9 cellular contexts compared by ENCODE assay signal in genomic region chr13:44648392-44649117, GRCh38.
A peak's percentile ranks its signal among the peaks of the same experiment; 100 is the strongest.
DNase-seq lines count a peak whose midpoint lies in the region; ATAC-seq and TF ChIP-seq lines count a peak whose summit lies in the region.
"Had no signal": no experiment of that assay in that cellular context is flagged by ENCODE, and none has a peak within 500 bp of the region (broad histone marks: within the 10 kb centered on the region; RNA-seq: fewer than 3 reads in every experiment).

No MANE protein-coding gene starts in this region.

- peaks cover 21% of the 10 kb centered on the region for H3K4me1 Mint-ChIP-seq in activated T-helper 1 cell treated with anti-CD3 and anti-CD28 coated beads, Interleukin-12 subunit alpha, Interleukin-12 subunit beta, Interleukin-2, Interleukin-4 antibody, amounts not matched to agents 30 ng/mL and 10 ng/mL and 1 ng/mL, durations not matched to agents 14 hours and 24 hours and 36 hours (ENCODE audit: low read depth)

- H3K36me3 ChIP-seq in DND-41 (ENCODE audit: insufficient read depth, low read length) (no peaks in the 10 kb centered on the region), HEK293 (ENCODE audit: control insufficient read depth in 2 of 2, insufficient read depth in 1 of 2, low read length in 2 of 2) (no peaks in the 10 kb centered on the region), liver (ENCODE audit: control insufficient read depth in 4 of 4, insufficient read depth in 3 of 4, low read depth in 1 of 4, low read length in 3 of 4) (no peaks in the 10 kb centered on the region)

- no peak overlapping the region for H3K4me3 Mint-ChIP-seq in activated T-helper 1 cell treated with anti-CD3 and anti-CD28 coated beads, Interleukin-12 subunit alpha, Interleukin-12 subunit beta, Interleukin-2, Interleukin-4 antibody, amounts not matched to agents 30 ng/mL and 10 ng/mL and 1 ng/mL, durations not matched to agents 14 hours and 24 hours and 36 hours

- intact Hi-C loops in activated T-helper 1 cell treated with anti-CD3 and anti-CD28 coated beads, Interleukin-12 subunit alpha, Interleukin-12 subunit beta, Interleukin-2, Interleukin-4 antibody, amounts not matched to agents 30 ng/mL and 10 ng/mL and 1 ng/mL, durations not matched to agents 14 hours and 24 hours and 36 hours (cut with micrococcal nuclease), result loop anchor here (1.0 to 2.0 kb wide), 11 partner anchors 62 to 692 kb away; partner anchors contain the start of gene TPT1

- H3K9ac ChIP-seq in DND-41 (ENCODE audit: low read depth, low read length) (no peak overlapping the region), liver (ENCODE audit: low read depth in 1 of 2, low read length in 2 of 2) (no peak overlapping the region)

- DNase-seq in DND-41 (no peak), LoVo (ENCODE audit: low spot score) (no peak), cerebellar cortex (ENCODE audit: low spot score) (no peak), EL (no peak)
- no peak for DNase-seq in activated T-helper 1 cell treated with anti-CD3 and anti-CD28 coated beads, Interleukin-12 subunit alpha, Interleukin-12 subunit beta, Interleukin-2, Interleukin-4 antibody, amounts not matched to agents 30 ng/mL and 10 ng/mL and 1 ng/mL, durations not matched to agents 14 hours and 24 hours and 36 hours (ENCODE audit: low spot score)

- H3K4me2 ChIP-seq in DND-41 (ENCODE audit: insufficient read depth, low read length), result no peak overlapping the region

- H3K9me3 Mint-ChIP-seq in activated T-helper 1 cell treated with anti-CD3 and anti-CD28 coated beads, Interleukin-12 subunit alpha, Interleukin-12 subunit beta, Interleukin-2, Interleukin-4 antibody, amounts not matched to agents 30 ng/mL and 10 ng/mL and 1 ng/mL, durations not matched to agents 14 hours and 24 hours and 36 hours, result no peaks in the 10 kb centered on the region

- H3K4me1 ChIP-seq in DND-41 (ENCODE audit: insufficient read depth, low read length), result no peaks in the 10 kb centered on the region
- H3K4me1 ChIP-seq in HEK293 (ENCODE audit: control insufficient read depth, insufficient read depth, low read length), result no peaks in the 10 kb centered on the region
- no peaks in the 10 kb centered on the region for H3K4me1 ChIP-seq in liver (ENCODE audit: control insufficient read depth in 4 of 4, insufficient read depth in 4 of 4, low read length in 3 of 4)

- no peaks in the 10 kb centered on the region for H3K79me2 ChIP-seq in DND-41 (ENCODE audit: insufficient read depth, low read length)

- H3K27ac ChIP-seq in DND-41 (ENCODE audit: low read length) (no peak overlapping the region), HEK293 (ENCODE audit: extremely low read depth, low read depth, low read length) (no peak overlapping the region), liver (ENCODE audit: low read depth in 1 of 2, low read length in 2 of 2) (no peak overlapping the region)

- H3K9me3 ChIP-seq in DND-41 (ENCODE audit: insufficient read depth, low read length, severe bottlenecking) (no peaks in the 10 kb centered on the region), HEK293 (ENCODE audit: control insufficient read depth, insufficient read depth, low read depth, low read length) (no peaks in the 10 kb centered on the region), liver (ENCODE audit: control insufficient read depth in 4 of 4, low read length in 3 of 4) (no peaks in the 10 kb centered on the region)

- H2AFZ ChIP-seq in DND-41 (ENCODE audit: low read depth, low read length), result no peak overlapping the region

- WGBS in liver, result 32% methylated on average over 2 of the region's 2 CpGs

- H3K27me3 ChIP-seq in DND-41 (ENCODE audit: insufficient read depth, low read length, poor library complexity) (no peaks in the 10 kb centered on the region), liver (ENCODE audit: control insufficient read depth in 4 of 4, insufficient read depth in 4 of 4, low read length in 3 of 4) (no peaks in the 10 kb centered on the region)

- POLR2A ChIA-PET in HEK293 (lab: Yijun Ruan, JAX), result no interaction called here

- CTCF ChIA-PET in HEK293 (lab: Yijun Ruan, JAX), result interaction anchor here (0.6 to 0.9 kb wide), 3 partner anchors 10 to 66 kb away, joined by 3 read pairs; no protein-coding TSS in a partner anchor

- TF ChIP-seq CTCF in DND-41 (IDR thresholded peaks at IDR 0.05; ENCODE audit: borderline replicate concordance, extremely low read depth, low read length, poor library complexity, severe bottlenecking), result peak; percentile 36
- TF ChIP-seq CTCF in HEK293 (tag by site-specific recombination; IDR thresholded peaks at IDR 0.05), result no peak
- peak; percentile 24 for TF ChIP-seq CTCF in liver (IDR thresholded peaks at IDR 0.05; ENCODE audit: low read depth, low read length, missing input control)

- H3K27me3 Mint-ChIP-seq in activated T-helper 1 cell treated with anti-CD3 and anti-CD28 coated beads, Interleukin-12 subunit alpha, Interleukin-12 subunit beta, Interleukin-2, Interleukin-4 antibody, amounts not matched to agents 30 ng/mL and 10 ng/mL and 1 ng/mL, durations not matched to agents 14 hours and 24 hours and 36 hours (ENCODE audit: insufficient read depth), result peaks cover 9% of the 10 kb centered on the region

- no peak overlapping the region for H3K4me3 ChIP-seq in DND-41 (ENCODE audit: low read depth in 1 of 2, low read length in 2 of 2)
- no peak overlapping the region for H3K4me3 ChIP-seq in HEK293 (ENCODE audit: low read depth, low read length)
- H3K4me3 ChIP-seq in liver (ENCODE audit: low read depth in 1 of 3, low read length in 3 of 3), result no peak overlapping the region
- H3K4me3 ChIP-seq: lung had no signal

- H3K36me3 Mint-ChIP-seq in activated T-helper 1 cell treated with anti-CD3 and anti-CD28 coated beads, Interleukin-12 subunit alpha, Interleukin-12 subunit beta, Interleukin-2, Interleukin-4 antibody, amounts not matched to agents 30 ng/mL and 10 ng/mL and 1 ng/mL, durations not matched to agents 14 hours and 24 hours and 36 hours (ENCODE audit: low read depth), result no peaks in the 10 kb centered on the region

- H4K20me1 ChIP-seq in DND-41 (ENCODE audit: insufficient read depth, low read length), result no peaks in the 10 kb centered on the region

- peak overlapping the region; percentile 37 for H3K27ac Mint-ChIP-seq in activated T-helper 1 cell treated with anti-CD3 and anti-CD28 coated beads, Interleukin-12 subunit alpha, Interleukin-12 subunit beta, Interleukin-2, Interleukin-4 antibody, amounts not matched to agents 30 ng/mL and 10 ng/mL and 1 ng/mL, durations not matched to agents 14 hours and 24 hours and 36 hours

- ATAC-seq in DND-41 (ENCODE audit: insufficient read depth, low read depth), result no peak
- ATAC-seq in HG03439 (IDR thresholded peaks at IDR 0.05; ENCODE audit: unreplicated experiment), result no peak

- TF ChIP-seq RAD21 in liver (IDR thresholded peaks at IDR 0.05), result peak; percentile 53 to 70

TF ChIP-seq in HEK293, 187 proteins besides CTCF, POLR2A, EP300 and RAD21 (continues in another document):
- TF ChIP-seq FEZF1 (tag by site-specific recombination; IDR thresholded peaks at IDR 0.05) (peak; percentile 63), ZNF133 (tag by site-specific recombination; IDR thresholded peaks at IDR 0.05) (no peak), PRDM6 (tag by site-specific recombination; IDR thresholded peaks at IDR 0.05) (peak; percentile 51; the same call in 1 of the 2 replicates), ZNF416 (tag by site-specific recombination; IDR thresholded peaks at IDR 0.05) (no peak), ZNF175 (tag by site-specific recombination; IDR thresholded peaks at IDR 0.05) (no peak), KLF1 (tag by site-specific recombination; IDR thresholded peaks at IDR 0.05) (no peak)

TF ChIP-seq in liver, 16 proteins besides CTCF, POLR2A, EP300 and RAD21:
- TF ChIP-seq GABPA (IDR thresholded peaks at IDR 0.05 in 1 of 2, conservative IDR thresholded peaks at IDR 0.05 in 1 of 2) (no peak), RXRA (IDR thresholded peaks at IDR 0.05) (peak; percentile 21 to 47), ATF3 (IDR thresholded peaks at IDR 0.05) (no peak), EGR1 (IDR thresholded peaks at IDR 0.05; ENCODE audit: low read depth in 2 of 2) (no peak), YY1 (IDR thresholded peaks at IDR 0.05) (peak; percentile 41), HNF4A (conservative IDR thresholded peaks at IDR 0.05) (peak; percentile 11 to 31), SP1 (IDR thresholded peaks at IDR 0.05) (no peak)
